Comparison of ENCODE assay signal across 8 cellular contexts in genomic region chr3:45225465-45226205, GRCh38. TPM values are rescaled to one million over a fixed set of nuclear protein-coding genes. Genes with fewer than 3 reads are reported as not detected.
DNase-seq lines count a peak whose midpoint lies in the region; ATAC-seq, FAIRE-seq and TF ChIP-seq lines count a peak whose summit lies in the region.

No MANE protein-coding gene starts in this region.

- H3K4me2 ChIP-seq in A549 (peak overlapping the region; percentile 95), mesenchymal stem cell (ENCODE audit: low read length, poor library complexity, severe bottlenecking) (peak overlapping the region; percentile 87)

- H3K9me3 ChIP-seq in A549 (no peaks in the 10 kb centered on the region), mesenchymal stem cell (ENCODE audit: control insufficient read depth, low read length) (no peaks in the 10 kb centered on the region), thoracic aorta (no peaks in the 10 kb centered on the region)

- no peak for TF ChIP-seq RAD21 in A549 (conservative IDR thresholded peaks at IDR 0.05 in 1 of 2, IDR thresholded peaks at IDR 0.05 in 1 of 2)

- CTCF ChIA-PET in A549 (lab: Yijun Ruan, JAX) = interaction anchor here (0.6 to 4.5 kb wide), 10 partner anchors 9 to 285 kb away, joined by 3 to 33 read pairs (median 4); no protein-coding TSS in a partner anchor

- no peak for TF ChIP-seq EP300 in A549 (IDR thresholded peaks at IDR 0.05)

- TF ChIP-seq POLR2A in A549 (IDR thresholded peaks at IDR 0.05; ENCODE audit: low read length) = no peak; the same call in 1 of the 2 replicates

- H3K18ac ChIP-seq in mesenchymal stem cell (ENCODE audit: low read depth in 1 of 2, low read length in 2 of 2) = peak overlapping the region; percentile 77 to 86

- H3K4me1 ChIP-seq in A549 (peaks cover 8% of the 10 kb centered on the region; the same call in 1 of the 3 replicates), mesenchymal stem cell (ENCODE audit: control insufficient read depth, insufficient read depth, low read depth, low read length) (peaks cover 10% of the 10 kb centered on the region), thoracic aorta (ENCODE audit: control insufficient read depth in 1 of 2, low read depth in 2 of 2) (peaks cover 9 to 20% of the 10 kb centered on the region in 2 donors)

- peak overlapping the region; percentile 68 to 92; a peak in 5 of 6 replicates for H3K27ac ChIP-seq in A549
- H3K27ac ChIP-seq in VCaP = peak overlapping the region; percentile 79
- no peak overlapping the region for H3K27ac ChIP-seq in coronary artery
- no peak overlapping the region for H3K27ac ChIP-seq in mesenchymal stem cell (ENCODE audit: low read length, poor library complexity, severe bottlenecking)
- H3K27ac ChIP-seq in thoracic aorta = no peak overlapping the region

- H3K27me3 ChIP-seq in mesenchymal stem cell (ENCODE audit: control insufficient read depth in 1 of 2, insufficient read depth in 1 of 2, low read length in 2 of 2) (peaks cover 0 to 17% of the 10 kb centered on the region in 2 experiments), thoracic aorta (replicated peaks; ENCODE audit: insufficient read depth) (peaks cover 6% of the 10 kb centered on the region)

- peak overlapping the region in 1 of 2 experiments; percentile 88 for H2BK12ac ChIP-seq in mesenchymal stem cell (ENCODE audit: low read length in 2 of 2)

- POLR2A ChIA-PET in A549 (lab: Yijun Ruan, JAX) = no interaction called here

- H2BK15ac ChIP-seq in mesenchymal stem cell (ENCODE audit: low read depth, poor library complexity, severe bottlenecking) = peak overlapping the region; percentile 80

- peak overlapping the region; percentile 62 for H3K4me3 ChIP-seq in A549
- H3K4me3 ChIP-seq in coronary artery = peak overlapping the region; percentile 73
- H3K4me3 ChIP-seq in mesenchymal stem cell (ENCODE audit: insufficient read depth in 1 of 2, low read depth in 1 of 2, low read length in 2 of 2) = peak overlapping the region; percentile 69 to 86
- peak overlapping the region; percentile 80 for H3K4me3 ChIP-seq in thoracic aorta

- H3K79me1 ChIP-seq in mesenchymal stem cell (replicated peaks; ENCODE audit: low read length, poor library complexity, severe bottlenecking) = peaks cover 5% of the 10 kb centered on the region

- peak overlapping the region; percentile 35 to 60 for H3K4ac ChIP-seq in mesenchymal stem cell (ENCODE audit: low read depth in 1 of 2, low read length in 2 of 2)

- peak overlapping the region in 1 of 2 experiments; percentile 96 for H3K14ac ChIP-seq in mesenchymal stem cell (ENCODE audit: low read length in 2 of 2)

- H2AK5ac ChIP-seq in mesenchymal stem cell (ENCODE audit: low read length, severe bottlenecking) = no peak overlapping the region

- WGBS in A549 (ENCODE audit: missing lambda C conversion rate) = no CpG with 5 or more reads among the region's 131 CpGs
- WGBS in mesenchymal stem cell = under 1% methylated on average over 63 of the region's 131 CpGs

- peak overlapping the region; percentile 21 for H4K91ac ChIP-seq in mesenchymal stem cell (ENCODE audit: low read length)

- H3K36me3 ChIP-seq in mesenchymal stem cell (ENCODE audit: control insufficient read depth in 1 of 2, insufficient read depth in 2 of 2, low read depth in 1 of 2, low read length in 2 of 2) (peaks cover 2 to 18% of the 10 kb centered on the region in 2 experiments), thoracic aorta (no peaks in the 10 kb centered on the region)

- peak overlapping the region; percentile 66 for H2AFZ ChIP-seq in mesenchymal stem cell (ENCODE audit: low read depth, low read length)

- DNase-seq in A549 (ENCODE audit: low read depth in 1 of 2, low spot score in 1 of 2) (peak in 1 of 2 experiments; percentile 6), coronary artery (ENCODE audit: low spot score) (no peak), mesenchymal stem cell (peak; percentile 50), thoracic aorta (ENCODE audit: low spot score) (no peak), occipital lobe (lab: John Stamatoyannopoulos, UW) (no peak)

- FAIRE-seq in A549 (lab: Jason Lieb, UNC) = no peak

- H3K9ac ChIP-seq in mesenchymal stem cell (ENCODE audit: low read length) = peak overlapping the region; percentile 97

- TF ChIP-seq CTCF in A549 (IDR thresholded peaks at IDR 0.05) (no peak), VCaP (conservative IDR thresholded peaks at IDR 0.05) (peak; percentile 21), coronary artery (IDR thresholded peaks at IDR 0.05) (no peak), thoracic aorta (IDR thresholded peaks at IDR 0.05) (no peak)

- H2BK120ac ChIP-seq in mesenchymal stem cell (ENCODE audit: low read depth, low read length) = no peak overlapping the region

- peak in 1 of 2 experiments; percentile 57; a peak in 4 of 6 replicates for ATAC-seq in A549
- ATAC-seq in GM18520 (IDR thresholded peaks at IDR 0.05; ENCODE audit: unreplicated experiment) = peak; percentile 6
- ATAC-seq in HG03108 (IDR thresholded peaks at IDR 0.05; ENCODE audit: unreplicated experiment) = peak; percentile 18
- ATAC-seq in thoracic aorta (ENCODE audit: insufficient number of reproducible peaks, low FRiP score, low read depth) = no peak

- H2BK5ac ChIP-seq in mesenchymal stem cell (ENCODE audit: low read depth, low read length, poor library complexity, severe bottlenecking) = no peak overlapping the region

- H3K23ac ChIP-seq in mesenchymal stem cell (ENCODE audit: low read length in 2 of 2) = peak overlapping the region in 1 of 2 experiments; percentile 53

- peak overlapping the region; percentile 22 for H4K8ac ChIP-seq in mesenchymal stem cell (ENCODE audit: low read length)

TF ChIP-seq in A549, 52 proteins besides CTCF, POLR2A, EP300 and RAD21:
- no peak for TF ChIP-seq HES2 (IDR thresholded peaks at IDR 0.05)
- no peak for TF ChIP-seq HDAC2 (IDR thresholded peaks at IDR 0.05)
- no peak for TF ChIP-seq RFX5 (IDR thresholded peaks at IDR 0.05)
- no peak for TF ChIP-seq HOXA7 (CRISPR knock-in tag; IDR thresholded peaks at IDR 0.05)
- TF ChIP-seq TP53 (CRISPR knock-in tag; IDR thresholded peaks at IDR 0.05) = no peak
- no peak for TF ChIP-seq POLR2AphosphoS2 (conservative IDR thresholded peaks at IDR 0.05; ENCODE audit: low read length)
- no peak for TF ChIP-seq HOXB5 (CRISPR knock-in tag; IDR thresholded peaks at IDR 0.05)
- no peak for TF ChIP-seq KDM1A (IDR thresholded peaks at IDR 0.05; ENCODE audit: low read depth)
- TF ChIP-seq FOXS1 (CRISPR knock-in tag; IDR thresholded peaks at IDR 0.05) = no peak
- TF ChIP-seq MAZ (IDR thresholded peaks at IDR 0.05; ENCODE audit: borderline replicate concordance, low read depth, low read length) = no peak
- no peak for TF ChIP-seq PBX3 (IDR thresholded peaks at IDR 0.05)
- no peak for TF ChIP-seq ZSCAN20 (CRISPR knock-in tag; IDR thresholded peaks at IDR 0.05)
- no peak for TF ChIP-seq EHMT2 (IDR thresholded peaks at IDR 0.05; ENCODE audit: low read depth)
- no peak for TF ChIP-seq RCOR1 (IDR thresholded peaks at IDR 0.05; ENCODE audit: low read depth, low read length)
TF ChIP-seq in A549: peak in this region for 0.

RNA-seq across cellular contexts. Expression of gene TMEM158, which starts 0.5 kb away (rescaled TPM):
- polyA plus RNA-seq in A549 (2011; rRNA removed) (0.95 and 1.8 TPM in 2 replicates), A549 (2017; fragmentation: RNase III; extraction: RNeasy Plus Mini Kit Qiagen cat#74134 plus additional on column Dnase treatment) (3.2 to 3.9 TPM (median 3.4 TPM) in 3 replicates)
- 3.6 and 5.7 TPM in 2 replicates for polyA plus RNA-seq in A549 (2012; cell fraction: cytosol; rRNA removed)
- polyA plus RNA-seq in A549 (2012; cell fraction: nucleus; rRNA removed) = 3.0 and 5.3 TPM in 2 replicates
- 0.25 and 0.73 TPM in 2 replicates for polyA minus RNA-seq in A549 (2011; rRNA and poly(A)+ RNA removed)
- 142 TPM for polyA plus RNA-seq in mesenchymal stem cell (2013, experiment 1 of 2)
- 144 TPM for polyA plus RNA-seq in mesenchymal stem cell (2013, experiment 2 of 2)
- total RNA-seq in thoracic aorta (1 to 10 TPM in 1 of 2 donors, under 1 TPM in 1; 0.41 to 2.2 TPM), occipital lobe (23.4 TPM)

Comparison
In these comparisons a context has a peak if more than half of its experiments do, and no peak if none do; other contexts are left out.
1. H3K27ac ChIP-seq: peak in A549 (2 of 2) and VCaP (single experiment); none in coronary artery (0 of 2), mesenchymal stem cell (single experiment) and thoracic aorta (0 of 2).
2. Peak in every context shown above with its lines, with median percentiles within 50 percentile points of each other: H3K4me3 ChIP-seq.